In the genomic region with DNA sequence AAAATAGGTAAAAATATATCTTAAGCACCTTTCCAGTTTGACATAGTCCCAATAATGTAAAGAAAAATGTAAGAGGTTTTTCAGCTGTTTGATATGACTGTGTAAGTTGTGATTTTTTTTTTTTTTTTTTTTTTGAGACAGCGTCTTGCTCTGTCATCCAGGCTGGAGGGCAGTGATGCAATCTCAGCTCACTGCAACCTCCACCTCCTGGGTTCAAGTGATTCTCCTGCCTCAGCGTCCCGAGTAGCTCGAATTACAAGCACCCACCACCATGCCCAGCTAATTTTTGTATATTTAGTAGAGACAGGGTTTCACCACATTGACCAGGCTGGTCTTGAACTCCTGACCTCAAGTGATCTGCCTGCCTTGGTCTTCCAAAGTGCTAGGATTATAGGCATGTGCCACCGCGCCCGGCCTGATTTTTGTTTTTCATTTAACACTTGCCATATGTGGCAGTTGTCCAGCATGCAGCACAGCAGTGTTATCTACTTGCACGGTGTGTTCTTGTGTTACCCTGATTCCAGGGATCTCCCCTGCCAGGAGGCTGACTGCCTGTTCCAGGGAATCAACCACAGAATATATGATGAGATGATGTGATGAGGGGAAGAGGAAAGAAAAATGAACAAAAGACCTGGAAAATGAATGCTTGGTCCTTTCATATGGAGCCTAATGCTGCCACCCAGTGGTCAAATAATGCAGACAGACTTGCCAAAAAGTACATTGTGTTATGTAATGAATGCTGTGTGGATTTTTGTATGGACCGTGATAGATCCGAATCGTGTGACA, we compare ENCODE assay signal across 7 cellular contexts.
DNase-seq lines count a peak whose midpoint lies in the region; TF ChIP-seq lines count a peak whose summit lies in the region.

No MANE protein-coding gene starts in this region.

- DNase-seq in activated T-cell treated with anti-CD3 and anti-CD28 coated beads, Interleukin-2, amount 50 U/mL, for 24 hours = no peak
- peak; percentile 69 to 88 for DNase-seq in fibroblast of lung (ENCODE audit: low read depth in 2 of 2)
- DNase-seq in neural crest cell (ENCODE audit: low read depth, low spot score) = peak; percentile 71
- DNase-seq in substantia nigra (lab: John Stamatoyannopoulos, UW) = peak in 35 of 49 donors; percentile 8 to 82 (median 40)

- H3F3A ChIP-seq in OCI-LY1 (ENCODE audit: insufficient read depth, low read length) = no peaks in the 10 kb centered on the region

- H3K36me3 ChIP-seq in OCI-LY1 (ENCODE audit: insufficient read depth, low read length) (no peaks in the 10 kb centered on the region), fibroblast of lung (ENCODE audit: control insufficient read depth, insufficient read depth, low read length) (no peaks in the 10 kb centered on the region)

- TF ChIP-seq EP300 in Ishikawa (IDR thresholded peaks at IDR 0.05; ENCODE audit: borderline replicate concordance) = no peak

- peak; percentile 85 for TF ChIP-seq RAD21 in Ishikawa (IDR thresholded peaks at IDR 0.05; ENCODE audit: low read depth)

- H4K20me1 ChIP-seq in OCI-LY1 (ENCODE audit: insufficient read depth, low read length) (no peaks in the 10 kb centered on the region), fibroblast of lung (ENCODE audit: control insufficient read depth, extremely low read depth, insufficient read depth, low read length) (no peaks in the 10 kb centered on the region)

- no peaks in the 10 kb centered on the region for H3K9me3 ChIP-seq in OCI-LY1 (ENCODE audit: low read length)
- no peaks in the 10 kb centered on the region for H3K9me3 ChIP-seq in fibroblast of lung (ENCODE audit: control insufficient read depth, insufficient read depth, low read depth, low read length)

- H3K9me2 ChIP-seq in OCI-LY1 (ENCODE audit: low read depth, low read length) = no peaks in the 10 kb centered on the region

- no peaks in the 10 kb centered on the region for H3K36me3 Mint-ChIP-seq in activated T-cell treated with anti-CD3 and anti-CD28 coated beads, Interleukin-2, amount 50 U/mL, for 24 hours (ENCODE audit: low read depth)
- peaks cover 9% of the 10 kb centered on the region for H3K36me3 Mint-ChIP-seq in neural crest cell (ENCODE audit: low read depth)

- no peaks in the 10 kb centered on the region for H3K79me2 ChIP-seq in OCI-LY1 (ENCODE audit: insufficient read depth, low read length)
- no peaks in the 10 kb centered on the region for H3K79me2 ChIP-seq in fibroblast of lung (ENCODE audit: control insufficient read depth, insufficient read depth, low read length)

- H3K27me3 Mint-ChIP-seq in activated T-cell treated with anti-CD3 and anti-CD28 coated beads, Interleukin-2, amount 50 U/mL, for 24 hours = no peaks in the 10 kb centered on the region
- no peaks in the 10 kb centered on the region for H3K27me3 Mint-ChIP-seq in neural crest cell (ENCODE audit: low read depth)

- H3K9ac ChIP-seq in OCI-LY1 (ENCODE audit: low read length) (no peak overlapping the region), fibroblast of lung (ENCODE audit: insufficient read depth, low read length) (no peak overlapping the region)

- H3K27ac Mint-ChIP-seq in activated T-cell treated with anti-CD3 and anti-CD28 coated beads, Interleukin-2, amount 50 U/mL, for 24 hours = peak overlapping the region; percentile 65
- H3K27ac Mint-ChIP-seq in neural crest cell (ENCODE audit: unreplicated experiment) = no peak overlapping the region

- H2AFZ ChIP-seq in OCI-LY1 (ENCODE audit: low read length) (no peak overlapping the region), fibroblast of lung (ENCODE audit: low read length) (no peak overlapping the region)

- H3K4me2 ChIP-seq in OCI-LY1 (ENCODE audit: low read length) (no peak overlapping the region), fibroblast of lung (ENCODE audit: extremely low read depth, insufficient read depth, low read length) (peak overlapping the region; percentile 58)

- H3K4me3 ChIP-seq in GM12875 (ENCODE audit: low read depth, low read length) = no peak overlapping the region
- no peak overlapping the region for H3K4me3 ChIP-seq in OCI-LY1 (ENCODE audit: low read depth, low read length, poor library complexity, severe bottlenecking)
- no peak overlapping the region for H3K4me3 ChIP-seq in fibroblast of lung (replicated peaks in 1 of 4; ENCODE audit: control extremely low read depth in 1 of 4, insufficient read depth in 1 of 4, low read depth in 3 of 4, low read length in 4 of 4)

- H3K9me3 Mint-ChIP-seq in activated T-cell treated with anti-CD3 and anti-CD28 coated beads, Interleukin-2, amount 50 U/mL, for 24 hours = no peaks in the 10 kb centered on the region
- H3K9me3 Mint-ChIP-seq in neural crest cell = peaks cover 2% of the 10 kb centered on the region

- H3K4me3 Mint-ChIP-seq in activated T-cell treated with anti-CD3 and anti-CD28 coated beads, Interleukin-2, amount 50 U/mL, for 24 hours = no peak overlapping the region
- no peak overlapping the region for H3K4me3 Mint-ChIP-seq in neural crest cell

- H3K4me1 Mint-ChIP-seq in activated T-cell treated with anti-CD3 and anti-CD28 coated beads, Interleukin-2, amount 50 U/mL, for 24 hours (ENCODE audit: low read depth) = peaks cover 31% of the 10 kb centered on the region
- H3K4me1 Mint-ChIP-seq in neural crest cell = peaks cover 8% of the 10 kb centered on the region

- H3K4me1 ChIP-seq in OCI-LY1 (ENCODE audit: insufficient read depth, low read length, severe bottlenecking) (no peaks in the 10 kb centered on the region), fibroblast of lung (ENCODE audit: control insufficient read depth, extremely low read depth, insufficient read depth, low read length) (peaks cover 2% of the 10 kb centered on the region)

- TF ChIP-seq CTCF in GM12875 (IDR thresholded peaks at IDR 0.05; ENCODE audit: borderline replicate concordance, insufficient read depth, low read depth, low read length) (peak; percentile 57; the same call in 1 of the 2 replicates), OCI-LY1 (IDR thresholded peaks at IDR 0.05; ENCODE audit: low read length) (peak; percentile 90), fibroblast of lung (conservative IDR thresholded peaks at IDR 0.05 in 1 of 2, IDR thresholded peaks at IDR 0.05 in 1 of 2; ENCODE audit: low read depth in 1 of 2, low read length in 2 of 2) (peak; percentile 75 to 77), neural crest cell (conservative IDR thresholded peaks at IDR 0.05) (peak; percentile 91)

- H3K27ac ChIP-seq in OCI-LY1 (ENCODE audit: low read depth, low read length, poor library complexity, severe bottlenecking) = no peak overlapping the region
- no peak overlapping the region for H3K27ac ChIP-seq in fibroblast of lung (ENCODE audit: insufficient read depth, low read length)
- no peak overlapping the region for H3K27ac ChIP-seq in substantia nigra (ENCODE audit: low read depth, low read length, poor library complexity, severe bottlenecking)

- H3K27me3 ChIP-seq in OCI-LY1 (ENCODE audit: insufficient read depth, low read length) = no peaks in the 10 kb centered on the region
- no peaks in the 10 kb centered on the region for H3K27me3 ChIP-seq in fibroblast of lung (ENCODE audit: control insufficient read depth, insufficient read depth, low read length)

TF ChIP-seq in Ishikawa, 13 proteins besides CTCF, POLR2A, EP300 and RAD21:
- TF ChIP-seq TAF1 (IDR thresholded peaks at IDR 0.05; ENCODE audit: low read depth) (no peak), CEBPB (IDR thresholded peaks at IDR 0.05) (peak; percentile 38; the same call in 1 of the 2 replicates)
